In the genomic region with DNA sequence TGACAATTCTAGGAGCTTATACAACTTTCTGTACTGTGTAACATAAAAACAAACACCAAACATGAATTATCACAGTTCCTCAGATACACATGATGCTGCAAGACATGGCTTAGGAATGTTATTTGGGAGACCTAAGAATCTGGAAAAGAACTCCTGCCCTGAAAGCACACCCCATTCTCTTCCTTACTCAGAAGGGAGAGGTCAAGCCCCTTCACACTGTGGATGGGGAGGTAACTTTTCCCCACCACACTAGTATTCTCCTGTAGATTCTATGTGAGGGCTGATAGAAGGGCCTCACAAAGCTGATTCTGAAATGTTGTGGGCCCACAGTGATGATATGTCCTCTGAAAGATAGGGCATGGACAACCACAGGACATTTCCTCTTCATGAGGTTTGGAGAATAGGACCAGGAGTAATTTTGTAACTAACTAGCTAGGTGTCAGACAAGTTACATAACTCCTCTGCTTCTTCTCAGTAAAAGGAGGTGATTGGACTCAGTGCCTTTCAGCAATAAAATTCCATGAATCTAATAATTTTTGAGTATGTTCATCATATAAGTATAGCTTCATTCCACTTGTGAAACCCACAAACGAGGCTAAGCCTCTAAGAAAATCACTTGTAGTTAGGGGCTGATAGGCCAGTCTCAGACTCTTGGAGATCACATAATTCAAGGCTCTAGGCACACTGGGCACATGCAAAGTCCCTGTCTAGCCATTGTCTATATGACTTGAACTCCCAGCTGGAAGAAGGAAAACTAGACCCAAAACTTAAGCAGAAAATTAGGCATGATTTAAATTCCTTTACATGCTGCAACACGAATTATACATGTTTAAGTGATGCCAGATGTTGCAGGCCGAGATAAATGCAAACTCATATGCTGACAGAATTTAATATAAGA, we compare ENCODE assay signal across 22 cellular contexts. TPM values are rescaled to one million over a fixed set of nuclear protein-coding genes. Genes with fewer than 3 reads are reported as not detected.
DNase-seq lines count a peak whose midpoint lies in the region; ATAC-seq and TF ChIP-seq lines count a peak whose summit lies in the region.
"Had no signal": no experiment of that assay in that cellular context is flagged by ENCODE, and none has a peak within 500 bp of the region (broad histone marks: within the 10 kb centered on the region; RNA-seq: fewer than 3 reads in every experiment).

No MANE protein-coding gene starts in this region.

- H2BK5ac ChIP-seq in IMR-90 (ENCODE audit: low read depth, low read length, poor library complexity, severe bottlenecking) = no peak overlapping the region

- BruUV-seq in IMR-90 (replicated peaks; lab: Mats Ljungman, UMichigan) = no TSS peak

- H4K8ac ChIP-seq in IMR-90 (ENCODE audit: low read depth in 2 of 2, low read length in 2 of 2) = peak overlapping the region in 1 of 2 experiments; percentile 2; a peak in 1 of 4 replicates

- H3K79me2 ChIP-seq in ACC112 (ENCODE audit: control insufficient read depth, insufficient read depth, low read length, unreplicated experiment) = peaks cover 24% of the 10 kb centered on the region

- H4K20me1 ChIP-seq in IMR-90 (ENCODE audit: insufficient read depth, low read length) = no peaks in the 10 kb centered on the region

- no peak overlapping the region for H2AK9ac ChIP-seq in IMR-90 (replicated peaks; ENCODE audit: low read depth, low read length, poor library complexity)

- H3K4ac ChIP-seq in IMR-90 (ENCODE audit: low read depth, low read length) = peak overlapping the region; percentile 19; the same call in 1 of the 2 replicates

- dilution Hi-C loops in IMR-90 (cut with HindIII; ENCODE audit: low sequenced_read_pairs, unreplicated experiment) = no loop called here

- peak; percentile 46 for DNase-seq in IMR-90
- peak; percentile 82 to 91 for DNase-seq in cardiac fibroblast (ENCODE audit: low read depth in 2 of 2)
- peak; percentile 70 to 85 for DNase-seq in foreskin fibroblast
- DNase-seq in colonic mucosa = no peak
- DNase-seq in uterus = no peak
- no peak for DNase-seq in OCI-M2 (lab: John Stamatoyannopoulos, UW; ENCODE audit: unreplicated experiment)
- DNase-seq in activated gamma-delta T cell (lab: John Stamatoyannopoulos, UW) = no peak
- DNase-seq: activated CD4-positive, alpha-beta memory T cell treated with anti-CD3 and anti-CD28 coated beads, Interleukin-2, amount 10 ng/mL, durations not matched to agents 7 days and 5 days; activated naive CD4-positive, alpha-beta T cell treated with anti-CD3 and anti-CD28 coated beads, Interleukin-2, amount 10 ng/mL, durations not matched to agents 7 days and 5 days; activated T-cell treated with anti-CD3 and anti-CD28 coated beads, Interleukin-2, amount 50 U/mL, for 4 hours; aorta; cerebellar nuclear complex; effector memory CD8-positive, alpha-beta T cell; foreskin melanocyte; GOT3; NCI-H510A; Peyer's patch; substantia nigra had no signal

- POLR2A ChIA-PET in IMR-90 (lab: Charles Lee; ENCODE audit: unreplicated experiment) = interaction anchor here (0.9 kb wide), 1 partner anchor 240 kb away, joined by 3 read pairs; no protein-coding TSS in a partner anchor

- H3K27ac ChIP-seq in ACC112 (ENCODE audit: low read depth, low read length) (peak overlapping the region; percentile 77), IMR-90 (ENCODE audit: insufficient read depth, low read length) (peak overlapping the region; percentile 45; the same call in 1 of the 2 replicates), colonic mucosa (no peak overlapping the region), uterus (no peak overlapping the region)
- H3K27ac ChIP-seq: Peyer's patch had no signal

- no peak overlapping the region for H3K9ac ChIP-seq in IMR-90 (ENCODE audit: low read depth, low read length)
- no peak overlapping the region for H3K9ac ChIP-seq in colonic mucosa (ENCODE audit: low read depth in 2 of 2, low read length in 2 of 2)

- peak overlapping the region; percentile 72 for H3K18ac ChIP-seq in IMR-90 (ENCODE audit: low read depth, low read length)

- ATAC-seq in IMR-90 (ENCODE audit: low read depth) = peak; percentile 41
- ATAC-seq: activated T-cell treated with anti-CD3 and anti-CD28 coated beads, Interleukin-2, amount 50 U/mL, for 4 hours; effector memory CD8-positive, alpha-beta T cell; GM12878 had no signal

- H2AFZ ChIP-seq in ACC112 (ENCODE audit: low read length, unreplicated experiment) = no peak overlapping the region
- no peak overlapping the region for H2AFZ ChIP-seq in IMR-90 (replicated peaks; ENCODE audit: low read length, poor library complexity)

- H4K91ac ChIP-seq in IMR-90 (ENCODE audit: insufficient read depth, low read depth, low read length) = no peak overlapping the region

- H3K4me3 ChIP-seq in ACC112 (ENCODE audit: low read depth, low read length) (0 out of 2 replicates have a peak overlapping the region, but pooled peaks have one; percentile 7), IMR-90 (ENCODE audit: insufficient read depth, low read depth, low read length) (no peak overlapping the region), cardiac fibroblast (replicated peaks in 1 of 2; ENCODE audit: low read depth in 2 of 2, low read length in 2 of 2) (no peak overlapping the region), foreskin fibroblast (ENCODE audit: low read depth in 1 of 2, low read length in 2 of 2) (no peak overlapping the region), colonic mucosa (no peak overlapping the region), uterus (no peak overlapping the region)
- H3K4me3 ChIP-seq: GM12878, lung, Peyer's patch had no signal

- H3K4me1 ChIP-seq in ACC112 (ENCODE audit: control insufficient read depth, insufficient read depth, low read length, unreplicated experiment) (peaks cover 43% of the 10 kb centered on the region), IMR-90 (ENCODE audit: control insufficient read depth, insufficient read depth, low read length) (peaks cover 10% of the 10 kb centered on the region), colonic mucosa (no peaks in the 10 kb centered on the region), uterus (no peaks in the 10 kb centered on the region)
- H3K4me1 ChIP-seq: Peyer's patch had no signal

- in situ Hi-C loops in IMR-90 (cut with MboI; ENCODE audit: low sequenced_read_pairs) = no loop called here

- CTCF ChIA-PET in IMR-90 (lab: Yijun Ruan, JAX) = interaction anchor here (0.5 to 0.8 kb wide), 2 partner anchors 44 to 76 kb away, joined by 3 to 4 read pairs; no protein-coding TSS in a partner anchor

- H3K9me3 ChIP-seq in IMR-90 (ENCODE audit: control insufficient read depth, insufficient read depth, low read length) (no peaks in the 10 kb centered on the region), colonic mucosa (no peaks in the 10 kb centered on the region), uterus (no peaks in the 10 kb centered on the region)
- H3K9me3 ChIP-seq: Peyer's patch had no signal

- no peak overlapping the region for H2AK5ac ChIP-seq in IMR-90 (ENCODE audit: low read depth, low read length)

- no peaks in the 10 kb centered on the region for H3K9me1 ChIP-seq in IMR-90 (ENCODE audit: insufficient read depth, low read length)

- TF ChIP-seq RAD21 in IMR-90 (IDR thresholded peaks at IDR 0.05; ENCODE audit: low read length) = no peak

- no peak overlapping the region for H3K56ac ChIP-seq in IMR-90 (ENCODE audit: extremely low read depth, insufficient read depth, low read length)

- no peak overlapping the region for H3K23ac ChIP-seq in IMR-90 (ENCODE audit: low read depth, low read length)

- intact Hi-C loops in IMR-90 (cut with micrococcal nuclease) = no loop called here
- intact Hi-C loops in colonic mucosa (cut with DNase I) = no loop called here
- intact Hi-C loops in uterus (cut with DNase I; ENCODE audit: low total_unique reads) = no loop called here

- H3K27me3 ChIP-seq in ACC112 (ENCODE audit: insufficient read depth, low read length) = no peaks in the 10 kb centered on the region
- H3K27me3 ChIP-seq in IMR-90 (ENCODE audit: control insufficient read depth, insufficient read depth, low read length) = no peaks in the 10 kb centered on the region
- H3K27me3 ChIP-seq in colonic mucosa = no peaks in the 10 kb centered on the region
- no peaks in the 10 kb centered on the region for H3K27me3 ChIP-seq in uterus
- H3K27me3 ChIP-seq: Peyer's patch had no signal

- TF ChIP-seq CTCF in IMR-90 (conservative IDR thresholded peaks at IDR 0.05; ENCODE audit: low read depth, low read length) (no peak), cardiac fibroblast (IDR thresholded peaks at IDR 0.05; ENCODE audit: low read depth, low read length) (no peak), foreskin fibroblast (IDR thresholded peaks at IDR 0.05; ENCODE audit: low read depth, low read length) (no peak), colonic mucosa (IDR thresholded peaks at IDR 0.05) (no peak), uterus (IDR thresholded peaks at IDR 0.05) (no peak)

- H2BK20ac ChIP-seq in IMR-90 (ENCODE audit: low read depth, low read length) = peak overlapping the region; percentile 29; the same call in 1 of the 2 replicates

- no peak overlapping the region for H2BK15ac ChIP-seq in IMR-90 (ENCODE audit: low read depth, low read length)

- WGBS in IMR-90 (ENCODE audit: extremely low coverage in 2 of 2, insufficient read length in 1 of 2), 2 experiments = no CpG with 5 or more reads among the region's 3 CpGs

- no peak overlapping the region for H2BK120ac ChIP-seq in IMR-90 (ENCODE audit: low read depth, low read length)

- H3K14ac ChIP-seq in IMR-90 (replicated peaks; ENCODE audit: low read depth, low read length) = no peak overlapping the region

- peaks cover 0 to 16% of the 10 kb centered on the region in 2 experiments; a peak in 1 of 4 replicates for H3K79me1 ChIP-seq in IMR-90 (ENCODE audit: low read depth in 1 of 2, low read length in 2 of 2)

- no peak overlapping the region for H3K4me2 ChIP-seq in IMR-90 (ENCODE audit: low read depth, low read length)

- peak overlapping the region; percentile 67; the same call in 1 of the 2 replicates for H4K5ac ChIP-seq in IMR-90 (ENCODE audit: low read depth, low read length)

- peaks cover 34% of the 10 kb centered on the region for H3K36me3 ChIP-seq in ACC112 (ENCODE audit: insufficient read depth, low read length)
- peaks cover 5% of the 10 kb centered on the region for H3K36me3 ChIP-seq in IMR-90 (ENCODE audit: control insufficient read depth, insufficient read depth, low read length)
- H3K36me3 ChIP-seq in colonic mucosa = no peaks in the 10 kb centered on the region
- no peaks in the 10 kb centered on the region for H3K36me3 ChIP-seq in uterus
- H3K36me3 ChIP-seq: Peyer's patch had no signal

- TF ChIP-seq POLR2A in IMR-90 (IDR thresholded peaks at IDR 0.05; ENCODE audit: low read depth, low read length) = no peak
- TF ChIP-seq POLR2A in uterus (IDR thresholded peaks at IDR 0.05) = no peak

RNA-seq across cellular contexts. Expression of gene PTX3, which starts 7.5 kb away (rescaled TPM):
- 96.7 and 97.9 TPM in 2 replicates for total RNA-seq in IMR-90 (2012; rRNA removed)
- polyA plus RNA-seq in IMR-90 (2012; rRNA removed) = 117 and 135 TPM in 2 replicates
- 92.2 and 182 TPM in 2 replicates for polyA plus RNA-seq in IMR-90 (2012; cell fraction: cytosol; rRNA removed)
- 66.5 and 87.9 TPM in 2 replicates for polyA plus RNA-seq in IMR-90 (2012; cell fraction: nucleus; rRNA removed; ENCODE audit: low replicate concordance)
- 1 to 10 TPM; 1.0 to 1.4 TPM for total RNA-seq in colonic mucosa
- 1 to 10 TPM in 1 of 4 donors, under 1 TPM in 1, not detected in 2; 0.82 to 7.9 TPM for total RNA-seq in uterus
- total RNA-seq: activated CD4-positive, alpha-beta memory T cell treated with anti-CD3 and anti-CD28 coated beads, Interleukin-2, amount 10 ng/mL, durations not matched to agents 7 days and 5 days; GM12878; SK-MEL-5 had no signal

RNA-seq across cellular contexts. Expression of gene VEPH1, which starts 59.1 kb away (rescaled TPM):
- 99.4 and 130 TPM in 2 replicates for total RNA-seq in IMR-90 (2012; rRNA removed)
- polyA plus RNA-seq in IMR-90 (2012; rRNA removed) = 26.0 and 30.5 TPM in 2 replicates
- polyA plus RNA-seq in IMR-90 (2012; cell fraction: cytosol; rRNA removed) = 6.7 and 7.6 TPM in 2 replicates
- polyA plus RNA-seq in IMR-90 (2012; cell fraction: nucleus; rRNA removed; ENCODE audit: low replicate concordance) = 4.5 and 34.9 TPM in 2 replicates
- total RNA-seq in colonic mucosa = 1 to 10 TPM; 1.3 to 2.7 TPM
- 10 to 100 TPM in 1 of 4 donors, not detected in 3; 12.2 TPM for total RNA-seq in uterus
- total RNA-seq: activated CD4-positive, alpha-beta memory T cell treated with anti-CD3 and anti-CD28 coated beads, Interleukin-2, amount 10 ng/mL, durations not matched to agents 7 days and 5 days had no signal

Comparison
In these comparisons a context has a peak if more than half of its experiments do, and no peak if none do; other contexts are left out.
1. H3K27ac ChIP-seq: peak in ACC112 (single experiment) and IMR-90 (single experiment); none in colonic mucosa (single experiment) and uterus (0 of 2).
2. DNase-seq: peak in IMR-90 (single experiment), cardiac fibroblast (2 of 2) and foreskin fibroblast (2 of 2); none in colonic mucosa (single experiment), uterus (0 of 2), OCI-M2 (single experiment) and activated gamma-delta T cell (single experiment).
3. RNA of gene PTX3, which starts 7.5 kb away (total RNA-seq): 96.7 to 97.9 TPM in IMR-90; 1.0 to 1.4 TPM in colonic mucosa and 0.82 to 7.9 TPM in uterus; every median in the first group is over 10 times any median in the second.